20 cellular contexts compared by ENCODE assay signal in genomic region chr1:70503358-70503757, GRCh38.
DNase-seq lines count a peak whose midpoint lies in the region; ATAC-seq and TF ChIP-seq lines count a peak whose summit lies in the region.
"Had no signal": no experiment of that assay in that cellular context is flagged by ENCODE, and none has a peak within 500 bp of the region (broad histone marks: within the 10 kb centered on the region; RNA-seq: fewer than 3 reads in every experiment).

No MANE protein-coding gene starts in this region.

- no peak overlapping the region for H3K4me3 ChIP-seq in fibroblast of the aortic adventitia (ENCODE audit: low read depth, low read length)
- no peak overlapping the region for H3K4me3 ChIP-seq in colonic mucosa
- H3K4me3 ChIP-seq: BLaER1 had no signal

- no peaks in the 10 kb centered on the region for H3K4me1 Mint-ChIP-seq in activated naive CD4-positive, alpha-beta T cell treated with anti-CD3 and anti-CD28 coated beads, Interleukin-2, amount 10 ng/mL, durations not matched to agents 7 days and 5 days
- H3K4me1 Mint-ChIP-seq: activated B cell treated with CpG ODN at 0.5 μM for 24 hours, immature natural killer cell had no signal

- H3K36me3 Mint-ChIP-seq in activated naive CD4-positive, alpha-beta T cell treated with anti-CD3 and anti-CD28 coated beads, Interleukin-2, amount 50 U/mL, for 72 hours = no peaks in the 10 kb centered on the region
- H3K36me3 Mint-ChIP-seq in activated naive CD4-positive, alpha-beta T cell treated with anti-CD3 and anti-CD28 coated beads, Interleukin-2, amount 10 ng/mL, durations not matched to agents 7 days and 5 days = no peaks in the 10 kb centered on the region
- H3K36me3 Mint-ChIP-seq: immature natural killer cell had no signal

- peaks cover 5% of the 10 kb centered on the region for H3K27me3 Mint-ChIP-seq in activated naive CD4-positive, alpha-beta T cell treated with anti-CD3 and anti-CD28 coated beads, Interleukin-2, amount 10 ng/mL, durations not matched to agents 7 days and 5 days

- no peak overlapping the region for H3K27ac Mint-ChIP-seq in activated naive CD4-positive, alpha-beta T cell treated with anti-CD3 and anti-CD28 coated beads, Interleukin-2, amount 50 U/mL, for 72 hours
- no peak overlapping the region for H3K27ac Mint-ChIP-seq in activated naive CD4-positive, alpha-beta T cell treated with anti-CD3 and anti-CD28 coated beads, Interleukin-2, amount 10 ng/mL, durations not matched to agents 7 days and 5 days
- H3K27ac Mint-ChIP-seq: activated B cell treated with CpG ODN at 0.5 μM for 24 hours; activated CD4-positive, alpha-beta memory T cell treated with anti-CD3 and anti-CD28 coated beads, Interleukin-2, amount 10 ng/mL, durations not matched to agents 7 days and 5 days; activated naive CD4-positive, alpha-beta T cell treated with anti-CD3 and anti-CD28 coated beads for 36 hours; immature natural killer cell had no signal

- TF ChIP-seq CTCF in fibroblast of the aortic adventitia (IDR thresholded peaks at IDR 0.05; ENCODE audit: insufficient read depth, low read length) (no peak), colonic mucosa (IDR thresholded peaks at IDR 0.05) (no peak)

- ATAC-seq in activated naive CD4-positive, alpha-beta T cell treated with anti-CD3 and anti-CD28 coated beads, Interleukin-2, amount 50 U/mL, for 72 hours = peak; percentile 34 to 53
- ATAC-seq in SK-N-SH treated with all-trans-retinoic acid at 6 μM for 48 hours (peak; percentile 21), HG03108 (IDR thresholded peaks at IDR 0.05; ENCODE audit: unreplicated experiment) (no peak), HG03196 (IDR thresholded peaks at IDR 0.05; ENCODE audit: unreplicated experiment) (no peak)

- H3K36me3 ChIP-seq in colonic mucosa = no peaks in the 10 kb centered on the region
- H3K36me3 ChIP-seq: BLaER1 had no signal

- H3K9ac ChIP-seq in colonic mucosa (ENCODE audit: low read depth in 2 of 2, low read length in 2 of 2) = no peak overlapping the region
- H3K9ac ChIP-seq: BLaER1 had no signal

- no peaks in the 10 kb centered on the region for H3K9me3 ChIP-seq in colonic mucosa
- H3K9me3 ChIP-seq: BLaER1 had no signal

- no peaks in the 10 kb centered on the region for H3K4me1 ChIP-seq in colonic mucosa
- H3K4me1 ChIP-seq: BLaER1 had no signal

- H3K27ac ChIP-seq in colonic mucosa = no peak overlapping the region
- H3K27ac ChIP-seq: BLaER1, RWPE1 had no signal

- intact Hi-C loops in colonic mucosa (cut with DNase I) = no loop called here

- CTCF ChIA-PET in activated naive CD4-positive, alpha-beta T cell treated with anti-CD3 and anti-CD28 coated beads, Interleukin-2, amount 10 ng/mL, durations not matched to agents 7 days and 5 days (lab: Charles Lee) = no interaction called here

- no peaks in the 10 kb centered on the region for H3K27me3 ChIP-seq in colonic mucosa
- H3K27me3 ChIP-seq: BLaER1 had no signal

- H3K9me3 Mint-ChIP-seq in activated naive CD4-positive, alpha-beta T cell treated with anti-CD3 and anti-CD28 coated beads, Interleukin-2, amount 50 U/mL, for 72 hours = no peaks in the 10 kb centered on the region
- no peaks in the 10 kb centered on the region for H3K9me3 Mint-ChIP-seq in activated naive CD4-positive, alpha-beta T cell treated with anti-CD3 and anti-CD28 coated beads, Interleukin-2, amount 10 ng/mL, durations not matched to agents 7 days and 5 days
- H3K9me3 Mint-ChIP-seq: activated B cell treated with CpG ODN at 0.5 μM for 24 hours; activated CD4-positive, alpha-beta memory T cell treated with anti-CD3 and anti-CD28 coated beads, Interleukin-2, amount 10 ng/mL, durations not matched to agents 7 days and 5 days; activated naive CD4-positive, alpha-beta T cell treated with anti-CD3 and anti-CD28 coated beads for 36 hours; immature natural killer cell had no signal

- H3K4me3 Mint-ChIP-seq in activated naive CD4-positive, alpha-beta T cell treated with anti-CD3 and anti-CD28 coated beads, Interleukin-2, amount 10 ng/mL, durations not matched to agents 7 days and 5 days = no peak overlapping the region
- H3K4me3 Mint-ChIP-seq: activated B cell treated with CpG ODN at 0.5 μM for 24 hours; activated CD4-positive, alpha-beta memory T cell treated with anti-CD3 and anti-CD28 coated beads, Interleukin-2, amount 10 ng/mL, durations not matched to agents 7 days and 5 days; activated naive CD4-positive, alpha-beta T cell treated with anti-CD3 and anti-CD28 coated beads for 36 hours; immature natural killer cell had no signal

- DNase-seq in activated naive CD4-positive, alpha-beta T cell treated with anti-CD3 and anti-CD28 coated beads, Interleukin-2, amount 50 U/mL, for 72 hours (ENCODE audit: low spot score in 2 of 2) = no peak
- no peak for DNase-seq in activated naive CD4-positive, alpha-beta T cell treated with anti-CD3 and anti-CD28 coated beads, Interleukin-2, amount 10 ng/mL, durations not matched to agents 7 days and 5 days
- DNase-seq in fibroblast of the aortic adventitia (ENCODE audit: low read depth) = peak; percentile 12
- DNase-seq in colonic mucosa = no peak
- no peak for DNase-seq in activated T-cell treated with anti-CD3 and anti-CD28 coated beads, Interleukin-2, amount 50 U/mL, for 1 hour
- DNase-seq: activated B cell treated with CpG ODN at 0.5 μM for 24 hours; activated CD4-positive, alpha-beta memory T cell treated with anti-CD3 and anti-CD28 coated beads, Interleukin-2, amount 10 ng/mL, durations not matched to agents 7 days and 5 days; activated naive CD4-positive, alpha-beta T cell treated with anti-CD3 and anti-CD28 coated beads for 36 hours; immature natural killer cell; Kasumi-1; NCI-H1105; NCI-H2081; NCI-H510A; stimulated activated CD8-positive, alpha-beta memory T cell treated with anti-CD3 and anti-CD28 coated beads, Interleukin-4, amount 100 ng/mL, for 48 hours; T-helper 9 cell had no signal

TF ChIP-seq in SK-N-SH treated with all-trans-retinoic acid at 6 μM for 48 hours, 23 proteins besides CTCF, POLR2A, EP300 and RAD21:
- TF ChIP-seq CSDC2 (CRISPR knock-in tag; IDR thresholded peaks at IDR 0.05) = no peak
- TF ChIP-seq, protein P1, sequence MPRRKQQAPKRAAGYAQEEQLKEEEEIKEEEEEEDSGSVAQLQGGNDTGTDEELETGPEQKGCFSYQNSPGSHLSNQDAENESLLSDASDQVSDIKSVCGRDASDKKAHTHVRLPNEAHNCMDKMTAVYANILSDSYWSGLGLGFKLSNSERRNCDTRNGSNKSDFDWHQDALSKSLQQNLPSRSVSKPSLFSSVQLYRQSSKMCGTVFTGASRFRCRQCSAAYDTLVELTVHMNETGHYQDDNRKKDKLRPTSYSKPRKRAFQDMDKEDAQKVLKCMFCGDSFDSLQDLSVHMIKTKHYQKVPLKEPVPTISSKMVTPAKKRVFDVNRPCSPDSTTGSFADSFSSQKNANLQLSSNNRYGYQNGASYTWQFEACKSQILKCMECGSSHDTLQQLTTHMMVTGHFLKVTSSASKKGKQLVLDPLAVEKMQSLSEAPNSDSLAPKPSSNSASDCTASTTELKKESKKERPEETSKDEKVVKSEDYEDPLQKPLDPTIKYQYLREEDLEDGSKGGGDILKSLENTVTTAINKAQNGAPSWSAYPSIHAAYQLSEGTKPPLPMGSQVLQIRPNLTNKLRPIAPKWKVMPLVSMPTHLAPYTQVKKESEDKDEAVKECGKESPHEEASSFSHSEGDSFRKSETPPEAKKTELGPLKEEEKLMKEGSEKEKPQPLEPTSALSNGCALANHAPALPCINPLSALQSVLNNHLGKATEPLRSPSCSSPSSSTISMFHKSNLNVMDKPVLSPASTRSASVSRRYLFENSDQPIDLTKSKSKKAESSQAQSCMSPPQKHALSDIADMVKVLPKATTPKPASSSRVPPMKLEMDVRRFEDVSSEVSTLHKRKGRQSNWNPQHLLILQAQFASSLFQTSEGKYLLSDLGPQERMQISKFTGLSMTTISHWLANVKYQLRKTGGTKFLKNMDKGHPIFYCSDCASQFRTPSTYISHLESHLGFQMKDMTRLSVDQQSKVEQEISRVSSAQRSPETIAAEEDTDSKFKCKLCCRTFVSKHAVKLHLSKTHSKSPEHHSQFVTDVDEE (CRISPR knock-in tag; IDR thresholded peaks at IDR 0.05) = no peak
- TF ChIP-seq ARNTL (CRISPR knock-in tag; IDR thresholded peaks at IDR 0.05; ENCODE audit: borderline replicate concordance, low read depth) = no peak
- TF ChIP-seq ZFP3 (CRISPR knock-in tag; IDR thresholded peaks at IDR 0.05) = no peak
- no peak for TF ChIP-seq GLIS3 (CRISPR knock-in tag; IDR thresholded peaks at IDR 0.05)
- TF ChIP-seq CREB5 (CRISPR knock-in tag; IDR thresholded peaks at IDR 0.05; ENCODE audit: low read depth) = no peak
- TF ChIP-seq PPARA (CRISPR knock-in tag; IDR thresholded peaks at IDR 0.05; ENCODE audit: borderline replicate concordance) = no peak
- TF ChIP-seq ZNF70 (CRISPR knock-in tag; IDR thresholded peaks at IDR 0.05) = no peak
- TF ChIP-seq BACH2 (CRISPR knock-in tag; IDR thresholded peaks at IDR 0.05; ENCODE audit: borderline replicate concordance) = no peak
- TF ChIP-seq ESRRG (CRISPR knock-in tag; IDR thresholded peaks at IDR 0.05) = no peak
- no peak for TF ChIP-seq ZNF8 (CRISPR knock-in tag; IDR thresholded peaks at IDR 0.05)
- TF ChIP-seq POU6F1 (CRISPR knock-in tag; IDR thresholded peaks at IDR 0.05; ENCODE audit: borderline replicate concordance, low read depth) = no peak
TF ChIP-seq in SK-N-SH treated with all-trans-retinoic acid at 6 μM for 48 hours: peak in this region for 0.

Comparison
In these comparisons a context has a peak if more than half of its experiments do, and no peak if none do; other contexts are left out.
1. ATAC-seq: peak in activated naive CD4-positive, alpha-beta T cell treated with anti-CD3 and anti-CD28 coated beads, Interleukin-2, amount 50 U/mL, for 72 hours (2 of 2) and SK-N-SH treated with all-trans-retinoic acid at 6 μM for 48 hours (single experiment); none in HG03108 (single experiment) and HG03196 (single experiment).